12 cellular contexts compared by ENCODE assay signal in genomic region chr16:87431926-87432325, GRCh38.
DNase-seq lines count a peak whose midpoint lies in the region; ATAC-seq and TF ChIP-seq lines count a peak whose summit lies in the region.
"Had no signal": no experiment of that assay in that cellular context is flagged by ENCODE, and none has a peak within 500 bp of the region (broad histone marks: within the 10 kb centered on the region; RNA-seq: fewer than 3 reads in every experiment).

No MANE protein-coding gene starts in this region.

- no peak overlapping the region for H3K4me3 ChIP-seq in HFF-Myc (replicated peaks; ENCODE audit: low read depth, low read length)

- DNase-seq in ACHN (peak; percentile 21), HFF-Myc (ENCODE audit: extremely low read depth, low read depth) (peak; percentile 81), astrocyte of the hippocampus (ENCODE audit: low read depth, low spot score) (peak; percentile 78), hepatic stellate cell (ENCODE audit: low spot score) (peak; percentile 82), inferior parietal cortex (ENCODE audit: extremely low spot score) (no peak), NCI-H510A treated with DMSO at 0.1 percent for 48 hours (lab: John Stamatoyannopoulos, UW) (no peak), T1000 (lab: John Stamatoyannopoulos, UW) (no peak)
- DNase-seq: activated CD8-positive, alpha-beta memory T cell treated with anti-CD3 and anti-CD28 coated beads, Interleukin-2, amount 50 U/mL, for 4 hours; hippocampal formation; NCI-H1092 treated with DMSO at 0.1 percent for 48 hours had no signal

- ATAC-seq in HG03460 (IDR thresholded peaks at IDR 0.05; ENCODE audit: unreplicated experiment), result no peak
- ATAC-seq: sciatic nerve had no signal

- TF ChIP-seq CTCF in HFF-Myc (IDR thresholded peaks at IDR 0.05; ENCODE audit: low read depth, low read length, missing control alignments), result no peak

- in situ Hi-C loops in ACHN (cut with HindIII; ENCODE audit: low pct_ligation_motif_present, low pct_unique_long_range_greater_than_20kb, low sequenced_read_pairs), result no loop called here

Comparison
In these comparisons a context has a peak if more than half of its experiments do, and no peak if none do; other contexts are left out.
1. DNase-seq: peak in ACHN (single experiment), HFF-Myc (single experiment), astrocyte of the hippocampus (single experiment) and hepatic stellate cell (single experiment); none in inferior parietal cortex (single experiment), NCI-H510A treated with DMSO at 0.1 percent for 48 hours (single experiment) and T1000 (single experiment).